Comparison of ENCODE assay signal across 14 cellular contexts in the genomic region with DNA sequence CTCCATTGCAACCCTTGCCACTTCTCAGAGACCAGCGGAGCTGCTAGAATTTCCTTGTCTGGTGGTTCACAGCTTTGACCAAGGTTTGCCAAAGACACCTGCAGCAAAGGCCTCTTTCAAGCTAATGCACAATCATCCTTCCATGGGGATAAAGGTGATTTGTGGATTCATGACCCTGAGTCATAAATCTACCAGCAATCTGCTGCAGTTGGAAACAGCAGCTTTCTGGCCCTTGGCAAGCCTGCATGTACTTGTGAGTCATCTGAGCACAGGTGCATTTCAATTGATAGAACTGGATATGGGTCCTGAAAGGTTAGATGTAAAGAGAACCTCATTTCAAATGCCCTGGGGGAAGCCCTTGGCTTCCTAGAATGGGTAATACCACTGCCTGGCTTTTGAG. TPM values are rescaled to one million over a fixed set of nuclear protein-coding genes. Genes with fewer than 3 reads are reported as not detected.
A peak's percentile ranks its signal among the peaks of the same experiment; 100 is the strongest.
DNase-seq lines count a peak whose midpoint lies in the region; ATAC-seq, FAIRE-seq and TF ChIP-seq lines count a peak whose summit lies in the region.
"Had no signal": no experiment of that assay in that cellular context is flagged by ENCODE, and none has a peak within 500 bp of the region (broad histone marks: within the 10 kb centered on the region; RNA-seq: fewer than 3 reads in every experiment).

No MANE protein-coding gene starts in this region.

- H3K4me2 ChIP-seq in mammary epithelial cell (ENCODE audit: insufficient read depth, low read depth, low read length) = no peak overlapping the region

- TF ChIP-seq CTCF in mammary epithelial cell (conservative IDR thresholded peaks at IDR 0.05 in 1 of 2, IDR thresholded peaks at IDR 0.05 in 1 of 2; ENCODE audit: extremely low read depth in 1 of 2, insufficient read depth in 1 of 2, low read depth in 1 of 2, low read length in 2 of 2) = no peak

- DNase-seq in activated CD4-positive, alpha-beta T cell treated with anti-CD3 and anti-CD28 coated beads for 48 hours = peak; percentile 37
- DNase-seq in activated CD4-positive, alpha-beta T cell treated with anti-CD3 and anti-CD28 coated beads, Interleukin-2, amount 50 U/mL, for 48 hours = no peak
- DNase-seq in NCI-H2196 (lab: John Stamatoyannopoulos, UW; ENCODE audit: unreplicated experiment) (peak; percentile 79), mammary epithelial cell (peak; percentile 90), small intestine (peak; percentile 98), NCI-H748 (lab: John Stamatoyannopoulos, UW; ENCODE audit: unreplicated experiment) (no peak), putamen (ENCODE audit: low spot score) (no peak)
- DNase-seq: AML-193, brain microvascular endothelial cell, left lung, NCI-H2029, occipital lobe, thyroid gland had no signal

- no peak overlapping the region for H3K9ac ChIP-seq in mammary epithelial cell (ENCODE audit: insufficient read depth, low read length)

- H3K27me3 ChIP-seq in mammary epithelial cell (ENCODE audit: insufficient read depth, low read length) = peaks cover 3% of the 10 kb centered on the region
- no peaks in the 10 kb centered on the region for H3K27me3 ChIP-seq in small intestine (ENCODE audit: control insufficient read depth in 2 of 2, insufficient read depth in 2 of 2, low read length in 2 of 2)
- H3K27me3 ChIP-seq: brain microvascular endothelial cell, left lung, thyroid gland had no signal

- H3K4me3 ChIP-seq in mammary epithelial cell (replicated peaks in 1 of 3; ENCODE audit: insufficient read depth in 1 of 3, low read depth in 2 of 3, low read length in 3 of 3) = no peak overlapping the region
- H3K4me3 ChIP-seq in small intestine (ENCODE audit: low read depth in 1 of 2, low read length in 2 of 2) = no peak overlapping the region
- H3K4me3 ChIP-seq: left lung, thyroid gland had no signal

- H3K79me2 ChIP-seq in mammary epithelial cell (ENCODE audit: insufficient read depth, low read length) = no peaks in the 10 kb centered on the region

- H4K20me1 ChIP-seq in mammary epithelial cell (ENCODE audit: insufficient read depth, low read length) = no peaks in the 10 kb centered on the region

- peak; percentile 82 for FAIRE-seq in small intestine (lab: Jason Lieb, UNC)

- H2AFZ ChIP-seq in mammary epithelial cell (ENCODE audit: low read depth, low read length) = no peak overlapping the region

- no TSS peak for BruUV-seq in mammary epithelial cell (replicated peaks; lab: Mats Ljungman, UMichigan)

- CTCF ChIA-PET in mammary epithelial cell (lab: Charles Lee; ENCODE audit: low non-redundant PET) = no interaction called here

- intact Hi-C loops in mammary epithelial cell (cut with micrococcal nuclease) = loop anchor here (5.0 kb wide), 1 partner anchor 36 kb away; no protein-coding TSS in a partner anchor

- peaks cover 14% of the 10 kb centered on the region for H3K4me1 ChIP-seq in mammary epithelial cell (ENCODE audit: insufficient read depth, low read length)
- peaks cover 17% of the 10 kb centered on the region in 2 donors for H3K4me1 ChIP-seq in small intestine (ENCODE audit: control insufficient read depth in 2 of 2, insufficient read depth in 1 of 2, low read depth in 1 of 2, low read length in 1 of 2)
- H3K4me1 ChIP-seq: left lung, thyroid gland had no signal

- no peaks in the 10 kb centered on the region for H3K36me3 ChIP-seq in mammary epithelial cell (ENCODE audit: insufficient read depth, low read length)
- no peaks in the 10 kb centered on the region for H3K36me3 ChIP-seq in small intestine (ENCODE audit: control insufficient read depth in 2 of 2, insufficient read depth in 2 of 2, low read length in 2 of 2)
- H3K36me3 ChIP-seq: brain microvascular endothelial cell, left lung, thyroid gland had no signal

- 100% methylated on average over 1 of the region's 1 CpG for WGBS in mammary epithelial cell (ENCODE audit: low coverage, missing lambda C conversion rate)
- 38 to 41% (median 39%) methylated on average over 1 of the region's 1 CpG for WGBS in small intestine, 3 donors

- H3K27ac ChIP-seq in mammary epithelial cell (ENCODE audit: insufficient read depth, low read depth, low read length) = no peak overlapping the region
- H3K27ac ChIP-seq in small intestine (ENCODE audit: low read depth in 1 of 2, low read length in 1 of 2) = peak overlapping the region; percentile 55 to 77
- H3K27ac ChIP-seq: brain microvascular endothelial cell, left lung, thyroid gland had no signal

- H3K9me3 ChIP-seq in mammary epithelial cell (replicated peaks; ENCODE audit: insufficient read depth, low read length) = no peaks in the 10 kb centered on the region
- H3K9me3 ChIP-seq in small intestine (ENCODE audit: control insufficient read depth, low read depth) = no peaks in the 10 kb centered on the region
- H3K9me3 ChIP-seq: left lung, thyroid gland had no signal

- in situ Hi-C loops in mammary epithelial cell (cut with MboI; ENCODE audit: low sequenced_read_pairs in 2 of 2) = no loop called here

- dilution Hi-C loops in mammary epithelial cell (cut with HindIII; ENCODE audit: low sequenced_read_pairs) = no loop called here

- no peak for ATAC-seq in GM19035 (IDR thresholded peaks at IDR 0.05; ENCODE audit: unreplicated experiment)
- ATAC-seq: left lung had no signal

RNA-seq across cellular contexts. Expression of gene TCF7, which starts 21.6 kb away (rescaled TPM):
- total RNA-seq in mammary epithelial cell = 1 to 10 TPM; 3.3 to 6.5 TPM
- polyA plus RNA-seq in mammary epithelial cell = 2.0 TPM
- polyA minus RNA-seq in mammary epithelial cell = 18.8 TPM
- 10 to 100 TPM; 11.3 to 13.3 (median 11.4) TPM for polyA plus RNA-seq in small intestine
- total RNA-seq: occipital lobe had no signal

Comparison
In these comparisons a context has a peak if more than half of its experiments do, and no peak if none do; other contexts are left out.
1. DNase-seq: peak in activated CD4-positive, alpha-beta T cell treated with anti-CD3 and anti-CD28 coated beads for 48 hours (single experiment), NCI-H2196 (single experiment), mammary epithelial cell (single experiment) and small intestine (single experiment); none in activated CD4-positive, alpha-beta T cell treated with anti-CD3 and anti-CD28 coated beads, Interleukin-2, amount 50 U/mL, for 48 hours (0 of 2), NCI-H748 (single experiment) and putamen (single experiment).